In the genomic region with DNA sequence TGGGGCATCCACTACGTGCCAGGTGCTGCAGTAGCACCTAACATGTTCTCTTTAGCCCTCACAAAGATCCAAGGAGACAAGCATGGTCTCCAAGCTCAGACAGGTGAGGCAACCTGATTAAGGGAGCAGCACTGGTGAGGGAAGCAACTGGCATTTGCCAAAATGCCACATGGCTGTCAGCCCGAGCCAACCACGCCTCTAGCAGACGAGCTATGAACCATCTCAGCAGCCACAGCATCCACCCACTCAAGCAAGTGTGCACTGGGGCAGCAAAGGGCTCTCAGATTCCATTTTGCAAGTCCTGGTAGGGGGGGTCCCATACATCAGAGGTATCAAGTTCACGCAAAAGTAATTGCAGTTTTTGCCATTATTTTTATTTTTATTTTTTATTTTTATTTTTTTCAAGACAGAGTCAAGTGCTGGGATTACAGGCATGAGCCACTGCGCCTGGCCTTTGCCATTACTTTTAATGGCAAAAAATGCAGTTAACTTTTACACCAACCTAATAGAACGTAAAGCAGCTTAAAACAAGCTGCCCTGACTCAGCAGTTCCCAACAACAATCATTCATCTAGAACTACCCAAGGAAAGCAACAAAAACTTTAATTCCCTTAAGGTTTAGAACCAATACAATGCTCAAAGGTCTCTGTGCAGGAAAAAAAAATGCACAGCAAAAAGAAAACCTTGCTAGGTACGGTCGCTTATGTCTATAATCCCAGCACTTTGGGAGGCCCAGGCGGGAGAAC, we compare ENCODE assay signal across 2 cellular contexts.
TF ChIP-seq lines count a peak whose summit lies in the region.

No MANE protein-coding gene starts in this region.

TF ChIP-seq in IMR-90, 13 proteins besides CTCF, POLR2A, EP300 and RAD21:
- TF ChIP-seq BHLHE40 (IDR thresholded peaks at IDR 0.05; ENCODE audit: low read depth, low read length), result no peak
- peak; percentile 26; the same call in 1 of the 2 replicates for TF ChIP-seq MAFK (IDR thresholded peaks at IDR 0.05; ENCODE audit: low read depth, low read length)

TF ChIP-seq in GM12878, 131 proteins besides CTCF, POLR2A, EP300 and RAD21:
- TF ChIP-seq, protein P1, sequence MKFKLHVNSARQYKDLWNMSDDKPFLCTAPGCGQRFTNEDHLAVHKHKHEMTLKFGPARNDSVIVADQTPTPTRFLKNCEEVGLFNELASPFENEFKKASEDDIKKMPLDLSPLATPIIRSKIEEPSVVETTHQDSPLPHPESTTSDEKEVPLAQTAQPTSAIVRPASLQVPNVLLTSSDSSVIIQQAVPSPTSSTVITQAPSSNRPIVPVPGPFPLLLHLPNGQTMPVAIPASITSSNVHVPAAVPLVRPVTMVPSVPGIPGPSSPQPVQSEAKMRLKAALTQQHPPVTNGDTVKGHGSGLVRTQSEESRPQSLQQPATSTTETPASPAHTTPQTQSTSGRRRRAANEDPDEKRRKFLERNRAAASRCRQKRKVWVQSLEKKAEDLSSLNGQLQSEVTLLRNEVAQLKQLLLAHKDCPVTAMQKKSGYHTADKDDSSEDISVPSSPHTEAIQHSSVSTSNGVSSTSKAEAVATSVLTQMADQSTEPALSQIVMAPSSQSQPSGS (IDR thresholded peaks at IDR 0.05; ENCODE audit: low read length), result no peak
- TF ChIP-seq EGR1 (IDR thresholded peaks at IDR 0.05; ENCODE audit: borderline replicate concordance in 1 of 2, low read depth in 2 of 2, low read length in 2 of 2), result peak in 1 of 2 experiments; percentile 59; a peak in 1 of 3 replicates
